4 cellular contexts compared by ENCODE assay signal in genomic region chr4:119362413-119362812, GRCh38. TPM values are rescaled to one million over a fixed set of nuclear protein-coding genes. Genes with fewer than 3 reads are reported as not detected.
"Had no signal": no experiment of that assay in that cellular context is flagged by ENCODE, and none has a peak within 500 bp of the region (broad histone marks: within the 10 kb centered on the region; RNA-seq: fewer than 3 reads in every experiment).

No MANE protein-coding gene starts in this region.

RNA-seq across cellular contexts. Expression of gene FABP2, which starts 40.5 kb away (rescaled TPM):
- total RNA-seq: LHCN-M2, M059J, MCF 10A, NCI-H460 had no signal
